In the genomic region with DNA sequence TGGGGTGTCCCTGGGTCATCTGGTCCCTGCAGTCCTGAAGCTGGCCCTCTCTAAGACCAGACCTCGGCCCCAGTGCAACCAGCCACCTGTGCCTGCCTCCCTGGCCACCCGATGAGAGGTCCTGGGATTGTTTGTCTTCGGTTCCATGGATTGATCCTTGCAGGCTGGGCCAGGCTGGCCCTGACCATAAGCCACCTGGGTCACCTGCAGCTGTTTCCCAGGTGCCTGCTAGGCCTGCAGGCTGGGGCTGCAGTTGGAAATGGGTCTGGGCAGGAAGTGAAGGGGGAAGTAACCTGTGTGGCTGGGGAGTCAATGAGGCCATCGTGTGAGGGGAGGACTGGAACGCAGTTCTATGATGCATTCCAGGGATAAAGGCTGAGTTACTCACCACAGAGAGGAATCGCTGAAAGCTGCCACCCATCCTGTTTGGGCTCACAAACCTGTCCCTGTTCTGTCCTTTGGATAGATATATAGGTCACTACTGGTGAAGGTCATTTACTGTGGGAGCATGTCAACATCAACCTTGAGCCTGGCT, we compare ENCODE assay signal across 18 cellular contexts. TPM values are rescaled to one million over a fixed set of nuclear protein-coding genes. Genes with fewer than 3 reads are reported as not detected.
DNase-seq lines count a peak whose midpoint lies in the region; ATAC-seq, FAIRE-seq and TF ChIP-seq lines count a peak whose summit lies in the region.
"Had no signal": no experiment of that assay in that cellular context is flagged by ENCODE, and none has a peak within 500 bp of the region (broad histone marks: within the 10 kb centered on the region; RNA-seq: fewer than 3 reads in every experiment).

No MANE protein-coding gene starts in this region.

- H3K9me2 ChIP-seq in GM23248 (ENCODE audit: insufficient read depth): no peaks in the 10 kb centered on the region

- peak overlapping the region; percentile 31 for H3K27ac Mint-ChIP-seq in astrocyte (ENCODE audit: unreplicated experiment)
- no peak overlapping the region for H3K27ac Mint-ChIP-seq in naive thymus-derived CD8-positive, alpha-beta T cell

- WGBS in GM23248 (ENCODE audit: low coverage in 1 of 2, low lambda C conversion rate in 2 of 2, missing lambda C conversion rate in 2 of 2), 2 experiments: 44 to 49% methylated on average over 6 of the region's 6 CpGs

- no peak for ATAC-seq in upper lobe of right lung
- ATAC-seq in naive thymus-derived CD8-positive, alpha-beta T cell: no peak
- ATAC-seq in omental fat pad (ENCODE audit: low FRiP score): no peak
- ATAC-seq: Panc1 had no signal

- no peak overlapping the region for H3K4me3 ChIP-seq in BLaER1
- H3K4me3 ChIP-seq in GM23248: no peak overlapping the region
- no peak overlapping the region for H3K4me3 ChIP-seq in astrocyte (ENCODE audit: insufficient read depth, low read depth, low read length)
- no peak overlapping the region for H3K4me3 ChIP-seq in upper lobe of right lung
- H3K4me3 ChIP-seq: SK-N-MC had no signal

- peak; percentile 23 for FAIRE-seq in astrocyte (lab: Jason Lieb, UNC)
- FAIRE-seq: GM12891, GM19239 had no signal

- H3K4me2 ChIP-seq in BLaER1 (peak overlapping the region; percentile 97), GM23248 (ENCODE audit: unreplicated experiment) (no peak overlapping the region), astrocyte (ENCODE audit: low read length) (no peak overlapping the region)
- H3K4me2 ChIP-seq: KMS-11 had no signal

- no peak overlapping the region for H3K4me3 Mint-ChIP-seq in astrocyte (ENCODE audit: unreplicated experiment)
- H3K4me3 Mint-ChIP-seq in naive thymus-derived CD8-positive, alpha-beta T cell: no peak overlapping the region

- peaks cover 23% of the 10 kb centered on the region for H3K4me1 Mint-ChIP-seq in astrocyte (ENCODE audit: low read depth, unreplicated experiment)
- H3K4me1 Mint-ChIP-seq in naive thymus-derived CD8-positive, alpha-beta T cell: peaks cover 14 to 21% (median 16%) of the 10 kb centered on the region in 4 donors

- intact Hi-C loops in upper lobe of right lung (cut with DNase I): no loop called here

- no peaks in the 10 kb centered on the region for H3K79me2 ChIP-seq in GM23248 (ENCODE audit: insufficient read depth)
- no peaks in the 10 kb centered on the region for H3K79me2 ChIP-seq in astrocyte (ENCODE audit: insufficient read depth, low read length)

- POLR2A ChIA-PET in naive thymus-derived CD8-positive, alpha-beta T cell (lab: Charles Lee): interaction anchor here (0.7 kb wide), 1 partner anchor 1568 kb away, joined by 3 read pairs; no protein-coding TSS in a partner anchor

- H3K36me3 ChIP-seq in BLaER1 (no peaks in the 10 kb centered on the region), GM23248 (ENCODE audit: low read depth) (no peaks in the 10 kb centered on the region), astrocyte (ENCODE audit: insufficient read depth, low read length) (no peaks in the 10 kb centered on the region), upper lobe of right lung (no peaks in the 10 kb centered on the region)

- peaks cover 25% of the 10 kb centered on the region for H3K27me3 Mint-ChIP-seq in astrocyte (ENCODE audit: low read depth, unreplicated experiment)
- peaks cover 10 to 34% (median 23%) of the 10 kb centered on the region in 5 donors for H3K27me3 Mint-ChIP-seq in naive thymus-derived CD8-positive, alpha-beta T cell

- H4K20me1 ChIP-seq in BLaER1 (no peaks in the 10 kb centered on the region), GM23248 (ENCODE audit: insufficient read depth) (no peaks in the 10 kb centered on the region), astrocyte (ENCODE audit: insufficient read depth, low read length) (no peaks in the 10 kb centered on the region)

- no peak overlapping the region for H2AFZ ChIP-seq in GM23248
- H2AFZ ChIP-seq in astrocyte (ENCODE audit: low read depth, low read length): no peak overlapping the region

- H3K9ac ChIP-seq in BLaER1 (no peak overlapping the region), GM23248 (no peak overlapping the region), astrocyte (ENCODE audit: low read length) (no peak overlapping the region)
- H3K9ac ChIP-seq: KMS-11 had no signal

- H3K9me3 ChIP-seq in BLaER1 (no peaks in the 10 kb centered on the region), GM23248 (ENCODE audit: low read depth) (no peaks in the 10 kb centered on the region), astrocyte (ENCODE audit: insufficient read depth, low read depth, low read length) (no peaks in the 10 kb centered on the region), upper lobe of right lung (no peaks in the 10 kb centered on the region)

- H3K4me1 ChIP-seq in BLaER1 (peaks cover 84% of the 10 kb centered on the region), GM23248 (ENCODE audit: insufficient read depth) (peaks cover 32% of the 10 kb centered on the region), astrocyte (ENCODE audit: insufficient read depth, low read length) (peaks cover 12% of the 10 kb centered on the region), upper lobe of right lung (peaks cover 4% of the 10 kb centered on the region)

- H3K27me3 ChIP-seq in BLaER1 (no peaks in the 10 kb centered on the region), GM23248 (replicated peaks; ENCODE audit: insufficient read depth) (no peaks in the 10 kb centered on the region; the same call in 1 of the 2 replicates), astrocyte (ENCODE audit: insufficient read depth, low read length) (peaks cover 3% of the 10 kb centered on the region), upper lobe of right lung (peaks cover 11% of the 10 kb centered on the region)

- in situ Hi-C loops in GM23248 (cut with MboI): loop anchor here (25.0 kb wide), 1 partner anchor 419 kb away; the partner anchor contains the start of genes CLCN2 and POLR2H

- H3F3A ChIP-seq in GM23248 (ENCODE audit: insufficient read depth): peaks cover 14% of the 10 kb centered on the region

- no peaks in the 10 kb centered on the region for H3K36me3 Mint-ChIP-seq in astrocyte (ENCODE audit: low read depth, unreplicated experiment)
- no peaks in the 10 kb centered on the region for H3K36me3 Mint-ChIP-seq in naive thymus-derived CD8-positive, alpha-beta T cell

- H3K27ac ChIP-seq in BLaER1 (no peak overlapping the region), GM23248 (no peak overlapping the region), astrocyte (ENCODE audit: low read depth, low read length) (no peak overlapping the region), upper lobe of right lung (no peak overlapping the region)
- H3K27ac ChIP-seq: KMS-11 had no signal

- TF ChIP-seq CTCF in astrocyte (IDR thresholded peaks at IDR 0.05; ENCODE audit: insufficient read depth, low read depth, low read length) (no peak), upper lobe of right lung (IDR thresholded peaks at IDR 0.05) (no peak), omental fat pad (IDR thresholded peaks at IDR 0.05) (no peak)

- DNase-seq in GM23248: peak; percentile 54
- no peak for DNase-seq in astrocyte (ENCODE audit: low read depth)
- DNase-seq in upper lobe of right lung: peak; percentile 51
- DNase-seq in naive thymus-derived CD8-positive, alpha-beta T cell: no peak
- DNase-seq in SK-N-DZ (ENCODE audit: low spot score): no peak
- no peak for DNase-seq in omental fat pad (ENCODE audit: low spot score)
- DNase-seq: AML-193, DMS 273 treated with DMSO at 0.1 percent for 48 hours, GOT3, NCI-H1417, NCI-H1930, NCI-H526 treated with DMSO at 0.1 percent for 48 hours had no signal

- H3K9me3 Mint-ChIP-seq in astrocyte (ENCODE audit: unreplicated experiment): no peaks in the 10 kb centered on the region
- no peaks in the 10 kb centered on the region for H3K9me3 Mint-ChIP-seq in naive thymus-derived CD8-positive, alpha-beta T cell

RNA-seq across cellular contexts. Expression of gene VPS8, which starts 30.9 kb away (rescaled TPM):
- total RNA-seq in GM23248 (2014; rRNA removed; shearing (Covaris generic)): 36.4 and 45.5 TPM in 2 replicates
- 17.0 and 17.8 TPM in 2 replicates for polyA plus RNA-seq in GM23248 (2016; fragmentation: Nextera tagmentation; extraction: Ambion mirVana)
- total RNA-seq in astrocyte (37.6 and 40.7 TPM in 2 replicates), upper lobe of right lung (62.9 TPM), omental fat pad (10 to 100 TPM; 32.5 to 63.7 (median 45.6) TPM)
- total RNA-seq in naive thymus-derived CD8-positive, alpha-beta T cell: 100 to 1,000 TPM; 102 to 105 TPM
- polyA plus RNA-seq in naive thymus-derived CD8-positive, alpha-beta T cell: 10 to 100 TPM; 19.0 to 30.8 (median 23.9) TPM
- polyA plus RNA-seq in SK-N-DZ (2014; cell fraction: cytosol; rRNA removed): 29.6 and 40.9 TPM in 2 replicates
- 53.2 and 76.5 TPM in 2 replicates for polyA plus RNA-seq in SK-N-DZ (2014; cell fraction: nucleus; rRNA removed)

Comparison
In these comparisons a context has a peak if more than half of its experiments do, and no peak if none do; other contexts are left out.
1. DNase-seq: peak in GM23248 (single experiment) and upper lobe of right lung (single experiment); none in astrocyte (single experiment), naive thymus-derived CD8-positive, alpha-beta T cell (0 of 10), SK-N-DZ (single experiment) and omental fat pad (single experiment).